ENCODE assay signal across 8 cellular contexts in the genomic region with DNA sequence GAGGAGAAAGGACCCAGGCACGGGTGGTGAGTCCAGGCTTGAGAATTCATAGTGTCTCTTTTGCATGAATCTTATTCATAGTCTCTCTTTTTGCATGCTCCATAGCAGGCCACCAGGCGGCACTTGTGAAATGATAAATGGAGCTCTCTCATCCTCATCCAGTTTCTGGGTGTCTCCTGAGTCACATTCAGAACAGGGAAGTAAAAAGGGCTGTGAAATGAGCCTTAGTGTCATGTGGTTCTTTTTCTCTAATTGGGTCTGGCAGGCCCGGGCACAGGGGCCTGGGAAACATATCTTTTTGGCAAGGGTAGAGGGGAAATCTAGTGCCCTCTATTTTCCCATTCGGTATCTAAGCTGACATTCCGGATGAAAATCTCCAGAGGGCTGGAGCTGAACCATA. TPM values are rescaled to one million over a fixed set of nuclear protein-coding genes. Genes with fewer than 3 reads are reported as not detected.
DNase-seq lines count a peak whose midpoint lies in the region; ATAC-seq, FAIRE-seq and TF ChIP-seq lines count a peak whose summit lies in the region.

No MANE protein-coding gene starts in this region.

- intact Hi-C loops in posterior vena cava (cut with DNase I): no loop called here

- peak; percentile 87 for TF ChIP-seq CTCF in foreskin keratinocyte (conservative IDR thresholded peaks at IDR 0.05)

- H3K27ac ChIP-seq in foreskin keratinocyte (peak overlapping the region; percentile 64), small intestine (ENCODE audit: low read depth in 1 of 2, low read length in 1 of 2) (no peak overlapping the region)

- H3K4me1 ChIP-seq in foreskin keratinocyte (peaks cover 29% of the 10 kb centered on the region), small intestine (ENCODE audit: control insufficient read depth in 2 of 2, insufficient read depth in 1 of 2, low read depth in 1 of 2, low read length in 1 of 2) (peaks cover 0 to 3% of the 10 kb centered on the region in 2 donors)

- H3K9me3 ChIP-seq in small intestine (ENCODE audit: control insufficient read depth, low read depth): no peaks in the 10 kb centered on the region

- WGBS in small intestine, 3 donors: 58 to 64% (median 60%) methylated on average over 5 of the region's 5 CpGs

- no peak overlapping the region for H3K4me3 ChIP-seq in small intestine (ENCODE audit: low read depth in 1 of 2, low read length in 2 of 2)

- H3K36me3 ChIP-seq in small intestine (ENCODE audit: control insufficient read depth in 2 of 2, insufficient read depth in 2 of 2, low read length in 2 of 2): no peaks in the 10 kb centered on the region

- ATAC-seq in HG03460 (IDR thresholded peaks at IDR 0.05; ENCODE audit: unreplicated experiment) (peak; percentile 36), foreskin keratinocyte (peak; percentile 85)

- FAIRE-seq in GM18507 (lab: Jason Lieb, UNC) (peak; percentile 64), small intestine (lab: Jason Lieb, UNC) (no peak)

- H3K27me3 ChIP-seq in foreskin keratinocyte (no peaks in the 10 kb centered on the region), small intestine (ENCODE audit: control insufficient read depth in 2 of 2, insufficient read depth in 2 of 2, low read length in 2 of 2) (no peaks in the 10 kb centered on the region)

- DNase-seq in AG08395 (ENCODE audit: low spot score) (peak; percentile 56), GM18507 (ENCODE audit: extremely low spot score, insufficient read length, low read depth) (no peak), SKM-1 (lab: John Stamatoyannopoulos, UW; ENCODE audit: unreplicated experiment) (peak; percentile 99), foreskin keratinocyte (peak in 1 of 2 donors; percentile 84), posterior vena cava (ENCODE audit: low spot score) (peak; percentile 86), small intestine (no peak), mesenteric fat pad (ENCODE audit: low spot score) (no peak)

RNA-seq across cellular contexts. Expression of a gene that starts 19.1 kb away (rescaled TPM):
- total RNA-seq in foreskin keratinocyte: 2.3 and 4.7 TPM in 2 replicates
- 1.7 and 3.5 TPM in 2 replicates for polyA plus RNA-seq in foreskin keratinocyte
- 10 to 100 TPM; 12.8 to 26.2 TPM for total RNA-seq in posterior vena cava
- 1 to 10 TPM in 2 of 3 donors, under 1 TPM in 1; 0.89 to 4.9 (median 3.3) TPM for polyA plus RNA-seq in small intestine
- 40.8 TPM for total RNA-seq in mesenteric fat pad

RNA-seq across cellular contexts. Expression of a gene that starts 26.3 kb away (rescaled TPM):
- total RNA-seq in foreskin keratinocyte (187 and 212 TPM in 2 replicates), posterior vena cava (100 to 1,000 TPM; 118 TPM), mesenteric fat pad (109 TPM)
- polyA plus RNA-seq in foreskin keratinocyte (107 and 137 TPM in 2 replicates), small intestine (100 to 1,000 TPM; 125 to 140 (median 126) TPM)

RNA-seq across cellular contexts. Expression of a gene that starts 43.8 kb away (rescaled TPM):
- total RNA-seq in foreskin keratinocyte (not detected in 2 replicates), posterior vena cava (not detected), mesenteric fat pad (not detected)
- polyA plus RNA-seq in foreskin keratinocyte (not detected in 2 replicates), small intestine (under 1 TPM in 2 of 3 donors, not detected in 1; 0.01 to 0.22 TPM)

Comparison
In these comparisons a context has a peak if more than half of its experiments do, and no peak if none do; other contexts are left out.
1. DNase-seq: peak in AG08395 (single experiment), SKM-1 (single experiment) and posterior vena cava (single experiment); none in GM18507 (single experiment), small intestine (single experiment) and mesenteric fat pad (single experiment).